Comparison of ENCODE assay signal across 8 cellular contexts in genomic region chr20:35616465-35617396, GRCh38.
DNase-seq lines count a peak whose midpoint lies in the region; ATAC-seq and TF ChIP-seq lines count a peak whose summit lies in the region.

No MANE protein-coding gene starts in this region.

- peak overlapping the region; percentile 100 for H3K27ac Mint-ChIP-seq in central memory CD8-positive, alpha-beta T cell (ENCODE audit: low read depth)

- H3K27me3 Mint-ChIP-seq in central memory CD8-positive, alpha-beta T cell, result no peaks in the 10 kb centered on the region

- H3K9me3 Mint-ChIP-seq in central memory CD8-positive, alpha-beta T cell, result no peaks in the 10 kb centered on the region

- peaks cover 27% of the 10 kb centered on the region for H3K36me3 Mint-ChIP-seq in central memory CD8-positive, alpha-beta T cell (ENCODE audit: insufficient read depth)

- H3K4me3 Mint-ChIP-seq in central memory CD8-positive, alpha-beta T cell, result peak overlapping the region; percentile 87

- TF ChIP-seq POLR2A in NB4 (IDR thresholded peaks at IDR 0.05; ENCODE audit: extremely low read depth, insufficient read length), result peak; percentile 62

- ATAC-seq in GM18511 (IDR thresholded peaks at IDR 0.05; ENCODE audit: unreplicated experiment), result peak; percentile 28
- no peak for ATAC-seq in central memory CD8-positive, alpha-beta T cell (replicated peaks; ENCODE audit: extremely low read depth, poor library complexity, severe bottlenecking)
- no peak for ATAC-seq in HG03342 (IDR thresholded peaks at IDR 0.05; ENCODE audit: unreplicated experiment)

- DNase-seq in AG08395 (ENCODE audit: low spot score) (peak; percentile 81), NB4 (ENCODE audit: low read depth) (peak; percentile 93), T-helper 2 cell (peak in 4 of 5 experiments; percentile 40 to 52 (median 51)), inferior parietal cortex (ENCODE audit: extremely low spot score) (peak; percentile 89)
- DNase-seq in central memory CD8-positive, alpha-beta T cell (ENCODE audit: low spot score in 2 of 2), result no peak

- TF ChIP-seq CTCF in NB4 (IDR thresholded peaks at IDR 0.05; ENCODE audit: low read depth, low read length), result no peak

- H3K4me1 Mint-ChIP-seq in central memory CD8-positive, alpha-beta T cell, result peaks cover 38% of the 10 kb centered on the region

- peak overlapping the region in 15 of 21 experiments; percentile 10 to 80 (median 50) for H3K27ac ChIP-seq in skin epidermis

- H3K4me3 ChIP-seq in NB4 (ENCODE audit: low read depth, low read length), result peak overlapping the region; percentile 65
- peak overlapping the region; percentile 34 to 59 (median 41) for H3K4me3 ChIP-seq in skin epidermis

Comparison
In these comparisons a context has a peak if more than half of its experiments do, and no peak if none do; other contexts are left out.
1. DNase-seq: peak in AG08395 (single experiment), NB4 (single experiment), T-helper 2 cell (4 of 5) and inferior parietal cortex (single experiment); none in central memory CD8-positive, alpha-beta T cell (0 of 2).